ENCODE assay signal across 1 cellular context in the genomic region with DNA sequence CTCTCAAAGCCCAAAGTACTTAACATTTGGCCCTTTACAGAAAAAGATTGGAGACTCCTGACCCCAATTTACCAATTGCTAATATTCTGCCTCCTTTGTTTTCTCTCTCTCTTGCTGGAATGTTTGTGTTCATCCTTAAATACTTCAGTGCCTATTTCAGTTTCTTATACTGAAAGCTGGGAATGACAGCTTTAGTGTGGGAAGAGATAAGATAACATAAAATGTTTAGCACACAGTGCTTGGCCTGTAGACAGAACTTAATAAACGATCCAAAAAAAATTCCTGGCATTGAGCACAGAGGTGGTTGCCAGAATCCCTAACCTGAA.
TF ChIP-seq lines count a peak whose summit lies in the region.

No MANE protein-coding gene starts in this region.

TF ChIP-seq in K562, 482 proteins besides CTCF, POLR2A, EP300 and RAD21 (continues in another document):
- TF ChIP-seq, protein P1, sequence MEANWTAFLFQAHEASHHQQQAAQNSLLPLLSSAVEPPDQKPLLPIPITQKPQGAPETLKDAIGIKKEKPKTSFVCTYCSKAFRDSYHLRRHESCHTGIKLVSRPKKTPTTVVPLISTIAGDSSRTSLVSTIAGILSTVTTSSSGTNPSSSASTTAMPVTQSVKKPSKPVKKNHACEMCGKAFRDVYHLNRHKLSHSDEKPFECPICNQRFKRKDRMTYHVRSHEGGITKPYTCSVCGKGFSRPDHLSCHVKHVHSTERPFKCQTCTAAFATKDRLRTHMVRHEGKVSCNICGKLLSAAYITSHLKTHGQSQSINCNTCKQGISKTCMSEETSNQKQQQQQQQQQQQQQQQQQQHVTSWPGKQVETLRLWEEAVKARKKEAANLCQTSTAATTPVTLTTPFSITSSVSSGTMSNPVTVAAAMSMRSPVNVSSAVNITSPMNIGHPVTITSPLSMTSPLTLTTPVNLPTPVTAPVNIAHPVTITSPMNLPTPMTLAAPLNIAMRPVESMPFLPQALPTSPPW (CRISPR knock-in tag; IDR thresholded peaks at IDR 0.05) = no peak
- TF ChIP-seq PHB2 (IDR thresholded peaks at IDR 0.05; ENCODE audit: low read depth) (no peak), HOXB6 (CRISPR knock-in tag; IDR thresholded peaks at IDR 0.05; ENCODE audit: borderline replicate concordance) (no peak), RBM15 (IDR thresholded peaks at IDR 0.05; ENCODE audit: insufficient read depth, low read length) (no peak), GATAD2B (IDR thresholded peaks at IDR 0.05; ENCODE audit: borderline replicate concordance) (no peak), FIP1L1 (IDR thresholded peaks at IDR 0.05; ENCODE audit: low read depth, low read length, poor library complexity, severe bottlenecking) (no peak), CBX1 (IDR thresholded peaks at IDR 0.05; ENCODE audit: low read depth) (no peak), ZNF780A (CRISPR knock-in tag; IDR thresholded peaks at IDR 0.05) (no peak), MEIS2 (IDR thresholded peaks at IDR 0.05; ENCODE audit: partially characterized antibody) (peak; percentile 69), NONO (IDR thresholded peaks at IDR 0.05; ENCODE audit: low read depth in 2 of 2, low read length in 1 of 2) (no peak), SMARCB1 (IDR thresholded peaks at IDR 0.05; ENCODE audit: insufficient read length, low read depth) (no peak), ZNF445 (CRISPR knock-in tag; IDR thresholded peaks at IDR 0.05; ENCODE audit: low read depth) (no peak), PHF20 (IDR thresholded peaks at IDR 0.05; ENCODE audit: partially characterized antibody) (no peak), ZNF354B (CRISPR knock-in tag; IDR thresholded peaks at IDR 0.05) (no peak), FOXJ2 (tag; IDR thresholded peaks at IDR 0.05) (peak; percentile 9; the same call in 1 of the 2 replicates), ZC3H11A (IDR thresholded peaks at IDR 0.05; ENCODE audit: low read depth, low read length) (no peak), ARNT (IDR thresholded peaks at IDR 0.05) (no peak), MEF2D (tag; conservative IDR thresholded peaks at IDR 0.05; ENCODE audit: low read depth) (no peak), ARID2 (IDR thresholded peaks at IDR 0.05) (no peak), RBM22 (IDR thresholded peaks at IDR 0.05; ENCODE audit: low read depth, low read length, poor library complexity, severe bottlenecking) (no peak), TBP (optimal IDR thresholded peaks at IDR 0.05; ENCODE audit: low read depth, low read length) (no peak), ZBTB7A (IDR thresholded peaks at IDR 0.05; ENCODE audit: borderline replicate concordance, control insufficient read depth, low read depth, low read length) (no peak), POLR2AphosphoS2 (IDR thresholded peaks at IDR 0.05; ENCODE audit: low read length) (no peak), BRF1 (IDR thresholded peaks at IDR 0.05; ENCODE audit: borderline replicate concordance, extremely low read depth, insufficient read length) (no peak), CBX2 (IDR thresholded peaks at IDR 0.05; ENCODE audit: insufficient read depth, low read length, poor library complexity, severe bottlenecking) (no peak), TARDBP (IDR thresholded peaks at IDR 0.05) (peak; percentile 13; the same call in 1 of the 2 replicates), MCM7 (IDR thresholded peaks at IDR 0.05) (no peak), MAFF (IDR thresholded peaks at IDR 0.05; ENCODE audit: low read length) (no peak), E2F5 (CRISPR knock-in tag; IDR thresholded peaks at IDR 0.05) (no peak), NR3C1 (CRISPR knock-in tag; IDR thresholded peaks at IDR 0.05) (no peak), ZNF143 (CRISPR knock-in tag; IDR thresholded peaks at IDR 0.05) (no peak), MAFK (IDR thresholded peaks at IDR 0.05; ENCODE audit: low read length) (no peak), TCFL5 (CRISPR knock-in tag; conservative IDR thresholded peaks at IDR 0.05) (no peak), ZNF140 (CRISPR knock-in tag; IDR thresholded peaks at IDR 0.05) (no peak), NCOA2 (IDR thresholded peaks at IDR 0.05; ENCODE audit: partially characterized antibody in 2 of 2) (no peak), KLF13 (tag; IDR thresholded peaks at IDR 0.05; ENCODE audit: borderline replicate concordance, low read depth) (no peak), DPF2 (IDR thresholded peaks at IDR 0.05) (peak; percentile 54; the same call in 1 of the 2 replicates), SMARCA4 (IDR thresholded peaks at IDR 0.05) (peak; percentile 82), NR2C2 (CRISPR knock-in tag; IDR thresholded peaks at IDR 0.05) (no peak), NR2C2 (tag; IDR thresholded peaks at IDR 0.05) (peak; percentile 48; the same call in 1 of the 2 replicates), SLC30A9 (CRISPR knock-in tag; IDR thresholded peaks at IDR 0.05) (no peak), NFIC (IDR thresholded peaks at IDR 0.05) (no peak), HDAC6 (IDR thresholded peaks at IDR 0.05; ENCODE audit: low read depth, low read length) (no peak), ZNF449 (CRISPR knock-in tag; IDR thresholded peaks at IDR 0.05) (no peak)
- TF ChIP-seq, protein P2, sequence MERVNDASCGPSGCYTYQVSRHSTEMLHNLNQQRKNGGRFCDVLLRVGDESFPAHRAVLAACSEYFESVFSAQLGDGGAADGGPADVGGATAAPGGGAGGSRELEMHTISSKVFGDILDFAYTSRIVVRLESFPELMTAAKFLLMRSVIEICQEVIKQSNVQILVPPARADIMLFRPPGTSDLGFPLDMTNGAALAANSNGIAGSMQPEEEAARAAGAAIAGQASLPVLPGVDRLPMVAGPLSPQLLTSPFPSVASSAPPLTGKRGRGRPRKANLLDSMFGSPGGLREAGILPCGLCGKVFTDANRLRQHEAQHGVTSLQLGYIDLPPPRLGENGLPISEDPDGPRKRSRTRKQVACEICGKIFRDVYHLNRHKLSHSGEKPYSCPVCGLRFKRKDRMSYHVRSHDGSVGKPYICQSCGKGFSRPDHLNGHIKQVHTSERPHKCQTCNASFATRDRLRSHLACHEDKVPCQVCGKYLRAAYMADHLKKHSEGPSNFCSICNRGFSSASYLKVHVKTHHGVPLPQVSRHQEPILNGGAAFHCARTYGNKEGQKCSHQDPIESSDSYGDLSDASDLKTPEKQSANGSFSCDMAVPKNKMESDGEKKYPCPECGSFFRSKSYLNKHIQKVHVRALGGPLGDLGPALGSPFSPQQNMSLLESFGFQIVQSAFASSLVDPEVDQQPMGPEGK (CRISPR knock-in tag; IDR thresholded peaks at IDR 0.05; ENCODE audit: borderline replicate concordance) = no peak
- TF ChIP-seq, protein P3, sequence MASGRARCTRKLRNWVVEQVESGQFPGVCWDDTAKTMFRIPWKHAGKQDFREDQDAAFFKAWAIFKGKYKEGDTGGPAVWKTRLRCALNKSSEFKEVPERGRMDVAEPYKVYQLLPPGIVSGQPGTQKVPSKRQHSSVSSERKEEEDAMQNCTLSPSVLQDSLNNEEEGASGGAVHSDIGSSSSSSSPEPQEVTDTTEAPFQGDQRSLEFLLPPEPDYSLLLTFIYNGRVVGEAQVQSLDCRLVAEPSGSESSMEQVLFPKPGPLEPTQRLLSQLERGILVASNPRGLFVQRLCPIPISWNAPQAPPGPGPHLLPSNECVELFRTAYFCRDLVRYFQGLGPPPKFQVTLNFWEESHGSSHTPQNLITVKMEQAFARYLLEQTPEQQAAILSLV (tag; IDR thresholded peaks at IDR 0.05) = no peak
- TF ChIP-seq, protein P4, sequence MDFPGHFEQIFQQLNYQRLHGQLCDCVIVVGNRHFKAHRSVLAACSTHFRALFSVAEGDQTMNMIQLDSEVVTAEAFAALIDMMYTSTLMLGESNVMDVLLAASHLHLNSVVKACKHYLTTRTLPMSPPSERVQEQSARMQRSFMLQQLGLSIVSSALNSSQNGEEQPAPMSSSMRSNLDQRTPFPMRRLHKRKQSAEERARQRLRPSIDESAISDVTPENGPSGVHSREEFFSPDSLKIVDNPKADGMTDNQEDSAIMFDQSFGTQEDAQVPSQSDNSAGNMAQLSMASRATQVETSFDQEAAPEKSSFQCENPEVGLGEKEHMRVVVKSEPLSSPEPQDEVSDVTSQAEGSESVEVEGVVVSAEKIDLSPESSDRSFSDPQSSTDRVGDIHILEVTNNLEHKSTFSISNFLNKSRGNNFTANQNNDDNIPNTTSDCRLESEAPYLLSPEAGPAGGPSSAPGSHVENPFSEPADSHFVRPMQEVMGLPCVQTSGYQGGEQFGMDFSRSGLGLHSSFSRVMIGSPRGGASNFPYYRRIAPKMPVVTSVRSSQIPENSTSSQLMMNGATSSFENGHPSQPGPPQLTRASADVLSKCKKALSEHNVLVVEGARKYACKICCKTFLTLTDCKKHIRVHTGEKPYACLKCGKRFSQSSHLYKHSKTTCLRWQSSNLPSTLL (IDR thresholded peaks at IDR 0.05) = no peak
- TF ChIP-seq, protein P5, sequence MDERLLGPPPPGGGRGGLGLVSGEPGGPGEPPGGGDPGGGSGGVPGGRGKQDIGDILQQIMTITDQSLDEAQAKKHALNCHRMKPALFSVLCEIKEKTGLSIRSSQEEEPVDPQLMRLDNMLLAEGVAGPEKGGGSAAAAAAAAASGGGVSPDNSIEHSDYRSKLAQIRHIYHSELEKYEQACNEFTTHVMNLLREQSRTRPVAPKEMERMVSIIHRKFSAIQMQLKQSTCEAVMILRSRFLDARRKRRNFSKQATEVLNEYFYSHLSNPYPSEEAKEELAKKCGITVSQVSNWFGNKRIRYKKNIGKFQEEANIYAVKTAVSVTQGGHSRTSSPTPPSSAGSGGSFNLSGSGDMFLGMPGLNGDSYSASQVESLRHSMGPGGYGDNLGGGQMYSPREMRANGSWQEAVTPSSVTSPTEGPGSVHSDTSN (CRISPR knock-in tag; IDR thresholded peaks at IDR 0.05; ENCODE audit: low read depth) = no peak
- TF ChIP-seq, protein P5 (tag; conservative IDR thresholded peaks at IDR 0.05; ENCODE audit: low read depth) = 0 out of 2 replicates have a peak, but pooled peaks have one; percentile 40
- TF ChIP-seq, protein P6, sequence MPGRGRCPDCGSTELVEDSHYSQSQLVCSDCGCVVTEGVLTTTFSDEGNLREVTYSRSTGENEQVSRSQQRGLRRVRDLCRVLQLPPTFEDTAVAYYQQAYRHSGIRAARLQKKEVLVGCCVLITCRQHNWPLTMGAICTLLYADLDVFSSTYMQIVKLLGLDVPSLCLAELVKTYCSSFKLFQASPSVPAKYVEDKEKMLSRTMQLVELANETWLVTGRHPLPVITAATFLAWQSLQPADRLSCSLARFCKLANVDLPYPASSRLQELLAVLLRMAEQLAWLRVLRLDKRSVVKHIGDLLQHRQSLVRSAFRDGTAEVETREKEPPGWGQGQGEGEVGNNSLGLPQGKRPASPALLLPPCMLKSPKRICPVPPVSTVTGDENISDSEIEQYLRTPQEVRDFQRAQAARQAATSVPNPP (IDR thresholded peaks at IDR 0.05; ENCODE audit: borderline replicate concordance, insufficient read depth, insufficient read length) = no peak
- TF ChIP-seq, protein P7, sequence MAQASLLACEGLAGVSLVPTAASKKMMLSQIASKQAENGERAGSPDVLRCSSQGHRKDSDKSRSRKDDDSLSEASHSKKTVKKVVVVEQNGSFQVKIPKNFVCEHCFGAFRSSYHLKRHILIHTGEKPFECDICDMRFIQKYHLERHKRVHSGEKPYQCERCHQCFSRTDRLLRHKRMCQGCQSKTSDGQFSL (CRISPR knock-in tag; IDR thresholded peaks at IDR 0.05) = no peak
- TF ChIP-seq, protein P7 (tag; IDR thresholded peaks at IDR 0.05) = no peak
